In genomic region chr17:51258756-51259573, GRCh38 we compare ENCODE assay signal across 8 cellular contexts. TPM values are rescaled to one million over a fixed set of nuclear protein-coding genes. Genes with fewer than 3 reads are reported as not detected.
DNase-seq lines count a peak whose midpoint lies in the region; ATAC-seq and TF ChIP-seq lines count a peak whose summit lies in the region.

No MANE protein-coding gene starts in this region.

- H3K36me3 ChIP-seq in GM06990 (ENCODE audit: control insufficient read depth, insufficient read depth, low read length) (no peaks in the 10 kb centered on the region; the same call in 1 of the 2 replicates), RWPE2 (ENCODE audit: low read depth) (peaks cover 47% of the 10 kb centered on the region), duodenal mucosa (ENCODE audit: control insufficient read depth in 1 of 2, insufficient read depth in 2 of 2, low read length in 2 of 2) (peaks cover 0 to 13% of the 10 kb centered on the region in 2 donors), upper lobe of left lung (peaks cover 0 to 16% (median 2%) of the 10 kb centered on the region in 4 donors)

- H3K27me3 ChIP-seq in GM06990 (replicated peaks; ENCODE audit: control insufficient read depth, insufficient read depth, low read length) (no peaks in the 10 kb centered on the region), RWPE2 (ENCODE audit: insufficient read depth, poor library complexity, severe bottlenecking) (no peaks in the 10 kb centered on the region), duodenal mucosa (ENCODE audit: control insufficient read depth in 1 of 2, insufficient read depth in 2 of 2, low read length in 2 of 2) (no peaks in the 10 kb centered on the region), mononuclear cell (ENCODE audit: insufficient read depth, low read length) (no peaks in the 10 kb centered on the region), upper lobe of left lung (no peaks in the 10 kb centered on the region)

- H3K4me3 ChIP-seq in GM06990 (replicated peaks; ENCODE audit: low read depth, low read length) (peak overlapping the region; percentile 95), RWPE2 (ENCODE audit: severe bottlenecking) (peak overlapping the region; percentile 75), duodenal mucosa (ENCODE audit: low read depth in 1 of 2, low read length in 2 of 2) (peak overlapping the region; percentile 76 to 99), mononuclear cell (ENCODE audit: low read length) (peak overlapping the region; percentile 90), upper lobe of left lung (peak overlapping the region; percentile 81 to 100 (median 92))

- peak overlapping the region; percentile 49 to 78 for H3K9ac ChIP-seq in duodenal mucosa (ENCODE audit: low read depth in 1 of 2, low read length in 2 of 2)

- TF ChIP-seq CTCF in 22Rv1 (IDR thresholded peaks at IDR 0.05) (no peak), GM06990 (IDR thresholded peaks at IDR 0.05; ENCODE audit: insufficient read depth, low read length, poor library complexity, severe bottlenecking) (no peak), RWPE2 (IDR thresholded peaks at IDR 0.05; ENCODE audit: poor library complexity, severe bottlenecking) (no peak), upper lobe of left lung (IDR thresholded peaks at IDR 0.05) (no peak)

- DNase-seq in GM06990 (ENCODE audit: extremely low read depth, insufficient read length) (no peak), RWPE2 (ENCODE audit: low spot score) (no peak), upper lobe of left lung (peak in 1 of 2 donors; percentile 10)

- H3K27ac ChIP-seq in 22Rv1 (peak overlapping the region; percentile 92), RWPE2 (ENCODE audit: poor library complexity, severe bottlenecking) (peak overlapping the region; percentile 57), duodenal mucosa (ENCODE audit: low read depth, low read length) (no peak overlapping the region), upper lobe of left lung (peak overlapping the region; percentile 91 to 99 (median 98))

- peaks cover 26% of the 10 kb centered on the region for H3K4me1 ChIP-seq in RWPE2 (ENCODE audit: insufficient read depth, poor library complexity, severe bottlenecking)
- peaks cover 38 to 56% of the 10 kb centered on the region in 2 donors for H3K4me1 ChIP-seq in duodenal mucosa (ENCODE audit: control insufficient read depth in 1 of 2, insufficient read depth in 2 of 2, low read length in 2 of 2)
- H3K4me1 ChIP-seq in mononuclear cell (ENCODE audit: insufficient read depth, low read length) = peaks cover 44% of the 10 kb centered on the region
- peaks cover 25 to 60% (median 46%) of the 10 kb centered on the region in 4 donors for H3K4me1 ChIP-seq in upper lobe of left lung

- TF ChIP-seq EP300 in upper lobe of left lung (IDR thresholded peaks at IDR 0.05) = no peak

- H3K9me3 ChIP-seq in RWPE2 (ENCODE audit: severe bottlenecking) (no peaks in the 10 kb centered on the region), duodenal mucosa (ENCODE audit: control insufficient read depth in 1 of 2, low read length in 2 of 2) (no peaks in the 10 kb centered on the region), mononuclear cell (ENCODE audit: low read depth, low read length) (no peaks in the 10 kb centered on the region), upper lobe of left lung (no peaks in the 10 kb centered on the region)

- ATAC-seq in RWPE2 (ENCODE audit: low read depth) = no peak
- ATAC-seq in upper lobe of left lung (ENCODE audit: low FRiP score in 2 of 2) = no peak
- no peak for ATAC-seq in HG02610 (IDR thresholded peaks at IDR 0.05; ENCODE audit: unreplicated experiment)
- no peak for ATAC-seq in GM21528 (IDR thresholded peaks at IDR 0.05; ENCODE audit: low FRiP score, unreplicated experiment)

- no peak for TF ChIP-seq POLR2A in upper lobe of left lung (IDR thresholded peaks at IDR 0.05)

- 2 to 4% methylated on average over 17 to 18 of the region's 18 CpGs for WGBS in upper lobe of left lung, 2 donors

RNA-seq across cellular contexts. Expression of gene MBTD1, which starts 0.9 kb away (rescaled TPM):
- 35.5 TPM for total RNA-seq in mononuclear cell
- total RNA-seq in upper lobe of left lung = 10 to 100 TPM in 5 of 6 donors, 1 to 10 TPM in 1; 9.6 to 37.7 (median 14.1) TPM

RNA-seq across cellular contexts. Expression of gene UTP18, which starts 1.4 kb away (rescaled TPM):
- total RNA-seq in mononuclear cell = 57.6 TPM
- 10 to 100 TPM; 18.9 to 40.0 (median 33.3) TPM for total RNA-seq in upper lobe of left lung
